Comparison of ENCODE assay signal across 21 cellular contexts in the genomic region with DNA sequence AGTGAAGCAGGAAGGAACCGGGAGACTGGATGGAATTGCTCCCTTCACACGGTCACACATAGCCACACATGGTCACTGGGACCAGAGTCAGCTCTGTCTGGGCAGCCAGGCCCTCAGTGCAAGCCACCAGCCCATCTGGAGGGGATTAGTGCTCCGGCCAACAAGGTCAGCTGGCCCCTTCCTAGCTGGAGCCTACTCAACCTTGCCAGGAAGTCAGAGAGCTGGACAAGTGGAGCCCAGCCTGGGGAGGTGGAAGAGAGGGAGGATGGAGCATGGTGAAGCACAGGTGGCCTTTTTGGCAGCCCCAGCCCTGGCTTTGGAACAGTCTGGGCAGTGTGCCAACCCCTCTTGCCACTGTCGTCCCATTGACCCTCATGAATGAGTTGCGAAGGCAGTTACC. TPM values are rescaled to one million over a fixed set of nuclear protein-coding genes. Genes with fewer than 3 reads are reported as not detected.
A peak's percentile ranks its signal among the peaks of the same experiment; 100 is the strongest.
DNase-seq lines count a peak whose midpoint lies in the region; ATAC-seq, FAIRE-seq and TF ChIP-seq lines count a peak whose summit lies in the region.
"Had no signal": no experiment of that assay in that cellular context is flagged by ENCODE, and none has a peak within 500 bp of the region (broad histone marks: within the 10 kb centered on the region; RNA-seq: fewer than 3 reads in every experiment).

No MANE protein-coding gene starts in this region.

- FAIRE-seq in HepG2 (lab: Jason Lieb, UNC): no peak
- FAIRE-seq: G401.6 had no signal

- TF ChIP-seq CTCF in HepG2 (CRISPR knock-in tag; IDR thresholded peaks at IDR 0.05) (no peak), nephron progenitor cell (IDR thresholded peaks at IDR 0.05) (no peak)

- TF ChIP-seq RAD21 in HepG2 (CRISPR knock-in tag; IDR thresholded peaks at IDR 0.05): no peak

- H3K4me3 Mint-ChIP-seq in nephron progenitor cell: no peak overlapping the region
- H3K4me3 Mint-ChIP-seq: activated naive CD8-positive, alpha-beta T cell treated with anti-CD3 and anti-CD28 coated beads for 36 hours; type B pancreatic cell had no signal

- peak; percentile 20 for DNase-seq in NCI-H1694 treated with DMSO at 0.1 percent for 48 hours (lab: John Stamatoyannopoulos, UW)
- DNase-seq in NCI-H1694 (lab: John Stamatoyannopoulos, UW): no peak
- peak; percentile 79 for DNase-seq in NCI-H2029 treated with DMSO at 0.1 percent for 48 hours (lab: John Stamatoyannopoulos, UW)
- peak; percentile 78 for DNase-seq in SHP77 treated with DMSO at 0.1 percent for 48 hours (lab: John Stamatoyannopoulos, UW)
- DNase-seq in HepG2 (ENCODE audit: low spot score): no peak
- no peak for DNase-seq in SW 1271 (lab: John Stamatoyannopoulos, UW)
- DNase-seq in ecto neural progenitor cell (ENCODE audit: low spot score): no peak
- DNase-seq in nephron progenitor cell: no peak
- DNase-seq: activated CD4-positive, alpha-beta T cell treated with anti-CD3 and anti-CD28 coated beads, Interleukin-2, amount 50 U/mL, for 48 hours; activated naive CD8-positive, alpha-beta T cell treated with anti-CD3 and anti-CD28 coated beads for 36 hours; activated T-cell treated with anti-CD3 and anti-CD28 coated beads, Interleukin-2, amount 50 U/mL, for 48 hours; KG1; naive thymus-derived CD4-positive, alpha-beta T cell; NCI-H1436; stimulated activated naive CD4-positive, alpha-beta T cell had no signal

- H3K4me1 ChIP-seq in HepG2 (ENCODE audit: insufficient read depth, low read length): peaks cover 9% of the 10 kb centered on the region

- ATAC-seq in HepG2: no peak
- ATAC-seq: naive thymus-derived CD4-positive, alpha-beta T cell had no signal

- peaks cover 54% of the 10 kb centered on the region for H3K4me1 Mint-ChIP-seq in nephron progenitor cell

- no TSS peak for BruUV-seq in HepG2 (replicated peaks; lab: Mats Ljungman, UMichigan)

- H3K27ac Mint-ChIP-seq in nephron progenitor cell: no peak overlapping the region
- H3K27ac Mint-ChIP-seq: activated naive CD8-positive, alpha-beta T cell treated with anti-CD3 and anti-CD28 coated beads for 36 hours; naive thymus-derived CD4-positive, alpha-beta T cell; progenitor cell of endocrine pancreas had no signal

- CTCF ChIA-PET in HepG2 (lab: Yijun Ruan, JAX; ENCODE audit: low intra/inter-chr PET ratio, low total read pairs): no interaction called here

- H3K4me3 ChIP-seq in HepG2 (replicated peaks in 1 of 3; ENCODE audit: insufficient read depth in 1 of 3, low read depth in 2 of 3, low read length in 3 of 3): no peak overlapping the region
- H3K4me3 ChIP-seq: cardiac muscle cell had no signal

- H3K9me3 ChIP-seq in HepG2 (ENCODE audit: low read length): no peaks in the 10 kb centered on the region

- peaks cover 5 to 11% of the 10 kb centered on the region in 2 experiments; a peak in 4 of 5 replicates for H3K27me3 ChIP-seq in HepG2 (ENCODE audit: control insufficient read depth in 1 of 2, insufficient read depth in 2 of 2, low read length in 2 of 2)

- no peak overlapping the region for H3K9ac ChIP-seq in HepG2 (ENCODE audit: insufficient read depth, low read depth, low read length)

- no peak overlapping the region for H2AFZ ChIP-seq in HepG2 (ENCODE audit: low read length)

- H3K4me2 ChIP-seq in HepG2 (ENCODE audit: low read depth, low read length): no peak overlapping the region

- no peak overlapping the region for H3K27ac ChIP-seq in HepG2 (ENCODE audit: extremely low read length, insufficient read depth, low read length)
- H3K27ac ChIP-seq: C4-2B, cardiac muscle cell had no signal

- POLR2A ChIA-PET in HepG2 (lab: Yijun Ruan, JAX): interaction anchor here (1.2 to 1.4 kb wide), 2 partner anchors 60 to 136 kb away, joined by 3 to 4 read pairs; no protein-coding TSS in a partner anchor

- H3K79me2 ChIP-seq in HepG2 (ENCODE audit: insufficient read depth, low read length): no peaks in the 10 kb centered on the region

- no peaks in the 10 kb centered on the region; a peak in 1 of 5 replicates for H3K36me3 ChIP-seq in HepG2 (replicated peaks in 1 of 2; ENCODE audit: control insufficient read depth in 1 of 2, insufficient read depth in 2 of 2, low read length in 2 of 2)
- H3K36me3 ChIP-seq: cardiac muscle cell had no signal

- no peak for TF ChIP-seq EP300 in HepG2 (IDR thresholded peaks at IDR 0.05; ENCODE audit: low read depth in 2 of 2, low read length in 2 of 2)
- TF ChIP-seq EP300 in HepG2 (CRISPR knock-in tag; IDR thresholded peaks at IDR 0.05; ENCODE audit: borderline replicate concordance): no peak

- intact Hi-C loops in HepG2 (cut with micrococcal nuclease; ENCODE audit: unreplicated experiment): no loop called here

- in situ Hi-C loops in HepG2 (cut with HindIII; ENCODE audit: extremely low pct_ligation_motif_present, low pct_unique_long_range_greater_than_20kb): no loop called here

- no peaks in the 10 kb centered on the region for H4K20me1 ChIP-seq in HepG2 (ENCODE audit: insufficient read depth, low read length)

- TF ChIP-seq POLR2A in HepG2 (IDR thresholded peaks at IDR 0.05; ENCODE audit: insufficient read depth in 1 of 2, low read depth in 2 of 2, low read length in 2 of 2): 0 out of 4 replicates have a peak, but pooled peaks of 1 of the 2 experiments have one; percentile 1

- H3K27me3 Mint-ChIP-seq in nephron progenitor cell (ENCODE audit: low read depth, poor library complexity): peaks cover 76% of the 10 kb centered on the region

- 61% methylated on average over 4 of the region's 5 CpGs for WGBS in HepG2 (ENCODE audit: low lambda C conversion rate)

- no peaks in the 10 kb centered on the region for H3K9me3 Mint-ChIP-seq in nephron progenitor cell
- H3K9me3 Mint-ChIP-seq: activated naive CD8-positive, alpha-beta T cell treated with anti-CD3 and anti-CD28 coated beads for 36 hours; naive thymus-derived CD4-positive, alpha-beta T cell; type B pancreatic cell had no signal

- H3K36me3 Mint-ChIP-seq in nephron progenitor cell (ENCODE audit: low read depth): no peaks in the 10 kb centered on the region
- H3K36me3 Mint-ChIP-seq: naive thymus-derived CD4-positive, alpha-beta T cell; type B pancreatic cell had no signal

RNA-seq across cellular contexts. Expression of gene CACNA1G, which starts 3.7 kb away (rescaled TPM):
- total RNA-seq in HepG2 (2016; rRNA removed; fragmentation: Illumina TruSeq; extraction: Trizol): 0.02 TPM in 1 of 2 replicates, not detected in the other
- total RNA-seq in HepG2 (2016; cell fraction: cytosol; rRNA removed; fragmentation: Illumina TruSeq; extraction: Trizol; ENCODE audit: low read depth): not detected in 2 replicates
- not detected in 2 replicates for total RNA-seq in HepG2 (2016; cell fraction: insoluble cytoplasmic fraction; rRNA removed; fragmentation: Illumina TruSeq; extraction: Trizol)
- not detected in 2 replicates for total RNA-seq in HepG2 (2016; cell fraction: membrane; rRNA removed; fragmentation: Illumina TruSeq; extraction: Trizol)
- total RNA-seq in HepG2 (2016; cell fraction: nucleus; rRNA removed; fragmentation: Illumina TruSeq; extraction: Trizol): not detected in 2 replicates
- polyA plus RNA-seq in HepG2 (2011; rRNA removed): 0.01 TPM in 1 of 2 replicates, not detected in the other
- 0.01 TPM in 1 of 2 replicates, not detected in the other for polyA plus RNA-seq in HepG2 (2011; cell fraction: cytosol; rRNA removed)
- polyA plus RNA-seq in HepG2 (2011; cell fraction: nucleus; rRNA removed): 0.02 and 0.08 TPM in 2 replicates
- not detected in 2 replicates for polyA plus RNA-seq in HepG2 (2012)
- not detected in 2 replicates for polyA plus RNA-seq in HepG2 (2016; cell fraction: cytosol; fragmentation: Illumina TruSeq; extraction: Trizol; ENCODE audit: low read depth)
- polyA plus RNA-seq in HepG2 (2016; cell fraction: insoluble cytoplasmic fraction; fragmentation: Illumina TruSeq; extraction: Trizol; ENCODE audit: low read depth): not detected in 2 replicates
- not detected in 2 replicates for polyA plus RNA-seq in HepG2 (2016; cell fraction: membrane; fragmentation: Illumina TruSeq; extraction: Trizol; ENCODE audit: low read depth)
- not detected in 2 replicates for polyA plus RNA-seq in HepG2 (2016; cell fraction: nucleus; fragmentation: Illumina TruSeq; extraction: Trizol; ENCODE audit: insufficient read depth, low read depth)
- not detected in 2 replicates for polyA minus RNA-seq in HepG2 (2011; rRNA and poly(A)+ RNA removed; ENCODE audit: low replicate concordance)
- polyA minus RNA-seq in HepG2 (2011; cell fraction: cytosol; rRNA and poly(A)+ RNA removed): not detected in 2 replicates
- not detected in 2 replicates for polyA minus RNA-seq in HepG2 (2011; cell fraction: nucleus; rRNA and poly(A)+ RNA removed)
- total RNA-seq: naive thymus-derived CD4-positive, alpha-beta T cell had no signal
- polyA plus RNA-seq: naive thymus-derived CD4-positive, alpha-beta T cell had no signal

RNA-seq across cellular contexts. Expression of gene SPATA20, which starts 9.8 kb away (rescaled TPM):
- total RNA-seq in HepG2 (2016; rRNA removed; fragmentation: Illumina TruSeq; extraction: Trizol): 35.7 and 64.8 TPM in 2 replicates
- total RNA-seq in HepG2 (2016; cell fraction: cytosol; rRNA removed; fragmentation: Illumina TruSeq; extraction: Trizol; ENCODE audit: low read depth): 38.7 and 45.5 TPM in 2 replicates
- 31.6 and 65.5 TPM in 2 replicates for total RNA-seq in HepG2 (2016; cell fraction: insoluble cytoplasmic fraction; rRNA removed; fragmentation: Illumina TruSeq; extraction: Trizol)
- total RNA-seq in HepG2 (2016; cell fraction: membrane; rRNA removed; fragmentation: Illumina TruSeq; extraction: Trizol): 64.2 and 68.5 TPM in 2 replicates
- 65.8 and 68.8 TPM in 2 replicates for total RNA-seq in HepG2 (2016; cell fraction: nucleus; rRNA removed; fragmentation: Illumina TruSeq; extraction: Trizol)
- 36.1 and 38.1 TPM in 2 replicates for polyA plus RNA-seq in HepG2 (2011; rRNA removed)
- 16.3 and 29.3 TPM in 2 replicates for polyA plus RNA-seq in HepG2 (2011; cell fraction: cytosol; rRNA removed)
- polyA plus RNA-seq in HepG2 (2011; cell fraction: nucleus; rRNA removed): 301 and 348 TPM in 2 replicates
- 22.4 and 25.0 TPM in 2 replicates for polyA plus RNA-seq in HepG2 (2012)
- polyA plus RNA-seq in HepG2 (2016; cell fraction: cytosol; fragmentation: Illumina TruSeq; extraction: Trizol; ENCODE audit: low read depth): 38.7 and 44.0 TPM in 2 replicates
- 36.7 and 39.9 TPM in 2 replicates for polyA plus RNA-seq in HepG2 (2016; cell fraction: insoluble cytoplasmic fraction; fragmentation: Illumina TruSeq; extraction: Trizol; ENCODE audit: low read depth)
- polyA plus RNA-seq in HepG2 (2016; cell fraction: membrane; fragmentation: Illumina TruSeq; extraction: Trizol; ENCODE audit: low read depth): 62.1 and 66.1 TPM in 2 replicates
- polyA plus RNA-seq in HepG2 (2016; cell fraction: nucleus; fragmentation: Illumina TruSeq; extraction: Trizol; ENCODE audit: insufficient read depth, low read depth): 150 and 152 TPM in 2 replicates
- 11.3 and 57.4 TPM in 2 replicates for polyA minus RNA-seq in HepG2 (2011; rRNA and poly(A)+ RNA removed; ENCODE audit: low replicate concordance)
- polyA minus RNA-seq in HepG2 (2011; cell fraction: cytosol; rRNA and poly(A)+ RNA removed): 12.1 and 17.9 TPM in 2 replicates
- polyA minus RNA-seq in HepG2 (2011; cell fraction: nucleus; rRNA and poly(A)+ RNA removed): 52.6 and 68.2 TPM in 2 replicates

RNA-seq across cellular contexts. Expression of gene EPN3, which starts 24.3 kb away (rescaled TPM):
- 0.41 and 0.95 TPM in 2 replicates for total RNA-seq in HepG2 (2016; rRNA removed; fragmentation: Illumina TruSeq; extraction: Trizol)
- 0.88 and 1.1 TPM in 2 replicates for total RNA-seq in HepG2 (2016; cell fraction: cytosol; rRNA removed; fragmentation: Illumina TruSeq; extraction: Trizol; ENCODE audit: low read depth)
- total RNA-seq in HepG2 (2016; cell fraction: insoluble cytoplasmic fraction; rRNA removed; fragmentation: Illumina TruSeq; extraction: Trizol): 0.54 and 0.71 TPM in 2 replicates
- total RNA-seq in HepG2 (2016; cell fraction: membrane; rRNA removed; fragmentation: Illumina TruSeq; extraction: Trizol): 0.90 and 1.3 TPM in 2 replicates
- total RNA-seq in HepG2 (2016; cell fraction: nucleus; rRNA removed; fragmentation: Illumina TruSeq; extraction: Trizol): 1.1 and 1.6 TPM in 2 replicates
- polyA plus RNA-seq in HepG2 (2011; rRNA removed): 0.05 and 0.11 TPM in 2 replicates
- polyA plus RNA-seq in HepG2 (2011; cell fraction: cytosol; rRNA removed): 0.04 and 0.09 TPM in 2 replicates
- 0.23 and 0.35 TPM in 2 replicates for polyA plus RNA-seq in HepG2 (2011; cell fraction: nucleus; rRNA removed)
- polyA plus RNA-seq in HepG2 (2012): 0.09 and 0.15 TPM in 2 replicates
- 0.40 and 0.55 TPM in 2 replicates for polyA plus RNA-seq in HepG2 (2016; cell fraction: cytosol; fragmentation: Illumina TruSeq; extraction: Trizol; ENCODE audit: low read depth)
- polyA plus RNA-seq in HepG2 (2016; cell fraction: insoluble cytoplasmic fraction; fragmentation: Illumina TruSeq; extraction: Trizol; ENCODE audit: low read depth): 1.2 and 1.4 TPM in 2 replicates
- polyA plus RNA-seq in HepG2 (2016; cell fraction: membrane; fragmentation: Illumina TruSeq; extraction: Trizol; ENCODE audit: low read depth): 0.73 and 0.91 TPM in 2 replicates
- polyA plus RNA-seq in HepG2 (2016; cell fraction: nucleus; fragmentation: Illumina TruSeq; extraction: Trizol; ENCODE audit: insufficient read depth, low read depth): 1.2 and 1.7 TPM in 2 replicates
- polyA minus RNA-seq in HepG2 (2011; rRNA and poly(A)+ RNA removed; ENCODE audit: low replicate concordance): 0.35 and 1.4 TPM in 2 replicates
- 0.20 and 0.53 TPM in 2 replicates for polyA minus RNA-seq in HepG2 (2011; cell fraction: cytosol; rRNA and poly(A)+ RNA removed)
- polyA minus RNA-seq in HepG2 (2011; cell fraction: nucleus; rRNA and poly(A)+ RNA removed): 1.1 and 3.2 TPM in 2 replicates
- total RNA-seq: A172; activated naive CD8-positive, alpha-beta T cell treated with anti-CD3 and anti-CD28 coated beads for 36 hours; naive thymus-derived CD4-positive, alpha-beta T cell had no signal
- polyA plus RNA-seq: naive thymus-derived CD4-positive, alpha-beta T cell had no signal

RNA-seq across cellular contexts. Expression of gene MYCBPAP, which starts 48.6 kb away (rescaled TPM):
- total RNA-seq in HepG2 (2016; rRNA removed; fragmentation: Illumina TruSeq; extraction: Trizol): 0.24 and 0.36 TPM in 2 replicates
- not detected in 2 replicates for total RNA-seq in HepG2 (2016; cell fraction: cytosol; rRNA removed; fragmentation: Illumina TruSeq; extraction: Trizol; ENCODE audit: low read depth)
- 0.09 and 0.32 TPM in 2 replicates for total RNA-seq in HepG2 (2016; cell fraction: insoluble cytoplasmic fraction; rRNA removed; fragmentation: Illumina TruSeq; extraction: Trizol)
- total RNA-seq in HepG2 (2016; cell fraction: membrane; rRNA removed; fragmentation: Illumina TruSeq; extraction: Trizol): 0.41 TPM in 1 of 2 replicates, not detected in the other
- 0.47 and 1.0 TPM in 2 replicates for total RNA-seq in HepG2 (2016; cell fraction: nucleus; rRNA removed; fragmentation: Illumina TruSeq; extraction: Trizol)
- 0.18 and 0.22 TPM in 2 replicates for polyA plus RNA-seq in HepG2 (2011; rRNA removed)
- polyA plus RNA-seq in HepG2 (2011; cell fraction: cytosol; rRNA removed): 0.12 and 0.13 TPM in 2 replicates
- 0.69 and 1.0 TPM in 2 replicates for polyA plus RNA-seq in HepG2 (2011; cell fraction: nucleus; rRNA removed)
- 0.48 and 0.56 TPM in 2 replicates for polyA plus RNA-seq in HepG2 (2012)
- polyA plus RNA-seq in HepG2 (2016; cell fraction: cytosol; fragmentation: Illumina TruSeq; extraction: Trizol; ENCODE audit: low read depth): not detected in 2 replicates
- polyA plus RNA-seq in HepG2 (2016; cell fraction: insoluble cytoplasmic fraction; fragmentation: Illumina TruSeq; extraction: Trizol; ENCODE audit: low read depth): 0.36 and 0.41 TPM in 2 replicates
- polyA plus RNA-seq in HepG2 (2016; cell fraction: membrane; fragmentation: Illumina TruSeq; extraction: Trizol; ENCODE audit: low read depth): 0.07 TPM in 1 of 2 replicates, not detected in the other
- polyA plus RNA-seq in HepG2 (2016; cell fraction: nucleus; fragmentation: Illumina TruSeq; extraction: Trizol; ENCODE audit: insufficient read depth, low read depth): 0.93 and 1.1 TPM in 2 replicates
- polyA minus RNA-seq in HepG2 (2011; rRNA and poly(A)+ RNA removed; ENCODE audit: low replicate concordance): 0.33 TPM in 1 of 2 replicates, not detected in the other
- polyA minus RNA-seq in HepG2 (2011; cell fraction: cytosol; rRNA and poly(A)+ RNA removed): not detected in 2 replicates
- 0.52 and 0.75 TPM in 2 replicates for polyA minus RNA-seq in HepG2 (2011; cell fraction: nucleus; rRNA and poly(A)+ RNA removed)
- total RNA-seq: A172 had no signal

Comparison
In these comparisons a context has a peak if more than half of its experiments do, and no peak if none do; other contexts are left out.
1. DNase-seq: peak in NCI-H1694 treated with DMSO at 0.1 percent for 48 hours (single experiment), NCI-H2029 treated with DMSO at 0.1 percent for 48 hours (single experiment) and SHP77 treated with DMSO at 0.1 percent for 48 hours (single experiment); none in NCI-H1694 (single experiment), HepG2 (single experiment), SW 1271 (0 of 2), ecto neural progenitor cell (single experiment) and nephron progenitor cell (single experiment).